In the genomic region with DNA sequence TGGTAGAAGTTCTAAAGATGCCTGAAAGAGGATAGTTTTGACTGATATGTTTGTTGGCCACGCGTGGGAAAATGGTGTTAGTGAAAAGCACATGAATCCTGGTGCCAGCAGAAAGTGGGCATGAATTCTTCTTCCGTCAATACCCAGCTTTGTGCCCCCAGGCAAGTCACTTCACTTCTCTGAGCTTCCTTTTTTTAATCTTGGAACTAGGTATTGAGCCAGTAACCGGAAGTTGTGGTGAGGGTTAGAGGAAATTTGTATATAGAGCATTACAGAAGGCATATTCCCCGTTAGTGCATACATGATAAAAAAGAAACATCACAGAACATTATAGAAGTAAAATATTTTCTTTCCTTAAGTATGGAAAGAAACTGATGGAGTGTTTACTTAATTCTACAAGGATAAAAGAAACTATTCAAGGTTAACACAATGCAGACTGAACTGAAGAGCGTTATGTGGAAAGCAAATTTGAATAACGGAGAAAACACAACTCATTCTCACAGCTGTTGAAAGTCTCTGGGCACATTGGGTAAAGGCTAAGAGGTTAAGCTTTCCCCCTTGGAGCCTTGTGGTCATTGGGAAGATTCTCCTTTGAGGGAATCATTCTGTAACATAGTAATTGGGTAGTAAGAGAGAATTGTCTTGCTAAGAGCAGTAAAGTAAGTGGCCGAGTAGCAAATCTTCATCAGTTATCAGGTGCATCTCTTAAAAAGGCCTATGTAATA, we compare ENCODE assay signal across 9 cellular contexts.
DNase-seq lines count a peak whose midpoint lies in the region; ATAC-seq, FAIRE-seq and TF ChIP-seq lines count a peak whose summit lies in the region.
"Had no signal": no experiment of that assay in that cellular context is flagged by ENCODE, and none has a peak within 500 bp of the region (broad histone marks: within the 10 kb centered on the region; RNA-seq: fewer than 3 reads in every experiment).

No MANE protein-coding gene starts in this region.

- H3K27me3 Mint-ChIP-seq in Caco-2 (ENCODE audit: insufficient read depth, unreplicated experiment) = no peaks in the 10 kb centered on the region

- peaks cover 45% of the 10 kb centered on the region for H3K4me1 Mint-ChIP-seq in Caco-2 (ENCODE audit: low read depth, unreplicated experiment)

- ATAC-seq in HG02678 (IDR thresholded peaks at IDR 0.05; ENCODE audit: unreplicated experiment) = peak; percentile 48

- H3K36me3 ChIP-seq in Caco-2 (ENCODE audit: control insufficient read depth, insufficient read depth, low read length) (no peaks in the 10 kb centered on the region), liver (ENCODE audit: control insufficient read depth in 4 of 4, insufficient read depth in 3 of 4, low read depth in 1 of 4, low read length in 3 of 4) (no peaks in the 10 kb centered on the region)
- H3K36me3 ChIP-seq: cardiac muscle cell had no signal

- no peak for TF ChIP-seq RAD21 in liver (IDR thresholded peaks at IDR 0.05)

- H3K9ac ChIP-seq in liver (ENCODE audit: low read depth in 1 of 2, low read length in 2 of 2) = no peak overlapping the region

- no peaks in the 10 kb centered on the region for H3K9me3 Mint-ChIP-seq in Caco-2 (ENCODE audit: unreplicated experiment)

- POLR2A ChIA-PET in Caco-2 (lab: Charles Lee) = interaction anchor here (0.7 to 0.8 kb wide), 2 partner anchors 109 to 178 kb away, joined by 3 read pairs; no protein-coding TSS in a partner anchor

- intact Hi-C loops in Caco-2 (cut with micrococcal nuclease; ENCODE audit: unreplicated experiment) = no loop called here

- H3K9me3 ChIP-seq in Caco-2 = no peaks in the 10 kb centered on the region
- H3K9me3 ChIP-seq in liver (ENCODE audit: control insufficient read depth in 4 of 4, low read length in 3 of 4) = no peaks in the 10 kb centered on the region

- CTCF ChIA-PET in Caco-2 (lab: Charles Lee) = no interaction called here

- H3K4me3 ChIP-seq in Caco-2 (ENCODE audit: low read depth, low read length) (no peak overlapping the region), liver (ENCODE audit: low read depth in 1 of 3, low read length in 3 of 3) (no peak overlapping the region)
- H3K4me3 ChIP-seq: cardiac muscle cell had no signal

- H3K27me3 ChIP-seq in Caco-2 (replicated peaks; ENCODE audit: control insufficient read depth, insufficient read depth, low read length) (no peaks in the 10 kb centered on the region), liver (ENCODE audit: control insufficient read depth in 4 of 4, insufficient read depth in 4 of 4, low read length in 3 of 4) (no peaks in the 10 kb centered on the region)
- H3K27me3 ChIP-seq: cardiac muscle cell had no signal

- WGBS in liver = 84% methylated on average over 8 of the region's 8 CpGs

- H3K4me3 Mint-ChIP-seq in Caco-2 (ENCODE audit: unreplicated experiment) = no peak overlapping the region

- BruUV-seq in Caco-2 (replicated peaks; lab: Mats Ljungman, UMichigan) = no TSS peak

- H3K36me3 Mint-ChIP-seq in Caco-2 (ENCODE audit: insufficient read depth, unreplicated experiment) = no peaks in the 10 kb centered on the region

- TF ChIP-seq CTCF in Caco-2 (IDR thresholded peaks at IDR 0.05; ENCODE audit: insufficient read depth in 1 of 2, low read depth in 1 of 2, low read length in 1 of 2, severe bottlenecking in 1 of 2, unreplicated experiment in 1 of 2) (no peak), liver (IDR thresholded peaks at IDR 0.05; ENCODE audit: low read depth, low read length, missing input control) (no peak)

- no peak for FAIRE-seq in RCC 7860 (lab: Jason Lieb, UNC)

- peak overlapping the region; percentile 19 for H3K27ac Mint-ChIP-seq in Caco-2 (ENCODE audit: unreplicated experiment)

- DNase-seq in Caco-2 (no peak), RPMI7951 (ENCODE audit: low read depth) (peak; percentile 70), NCI-H1105 (lab: John Stamatoyannopoulos, UW) (no peak), RCC 7860 (ENCODE audit: low spot score) (no peak), HCEC 1CT (no peak), dermis blood vessel endothelial cell (no peak)

- H3K4me1 ChIP-seq in Caco-2 (peaks cover 34% of the 10 kb centered on the region), liver (ENCODE audit: control insufficient read depth in 4 of 4, insufficient read depth in 4 of 4, low read length in 3 of 4) (peaks cover 0 to 4% (median under 1%) of the 10 kb centered on the region in 4 donors)

- H3K27ac ChIP-seq in liver (ENCODE audit: low read depth in 1 of 2, low read length in 2 of 2) = peak overlapping the region; percentile 42 to 50
- H3K27ac ChIP-seq: cardiac muscle cell had no signal

TF ChIP-seq in liver, 16 proteins besides CTCF, POLR2A, EP300 and RAD21:
- TF ChIP-seq, protein P1, sequence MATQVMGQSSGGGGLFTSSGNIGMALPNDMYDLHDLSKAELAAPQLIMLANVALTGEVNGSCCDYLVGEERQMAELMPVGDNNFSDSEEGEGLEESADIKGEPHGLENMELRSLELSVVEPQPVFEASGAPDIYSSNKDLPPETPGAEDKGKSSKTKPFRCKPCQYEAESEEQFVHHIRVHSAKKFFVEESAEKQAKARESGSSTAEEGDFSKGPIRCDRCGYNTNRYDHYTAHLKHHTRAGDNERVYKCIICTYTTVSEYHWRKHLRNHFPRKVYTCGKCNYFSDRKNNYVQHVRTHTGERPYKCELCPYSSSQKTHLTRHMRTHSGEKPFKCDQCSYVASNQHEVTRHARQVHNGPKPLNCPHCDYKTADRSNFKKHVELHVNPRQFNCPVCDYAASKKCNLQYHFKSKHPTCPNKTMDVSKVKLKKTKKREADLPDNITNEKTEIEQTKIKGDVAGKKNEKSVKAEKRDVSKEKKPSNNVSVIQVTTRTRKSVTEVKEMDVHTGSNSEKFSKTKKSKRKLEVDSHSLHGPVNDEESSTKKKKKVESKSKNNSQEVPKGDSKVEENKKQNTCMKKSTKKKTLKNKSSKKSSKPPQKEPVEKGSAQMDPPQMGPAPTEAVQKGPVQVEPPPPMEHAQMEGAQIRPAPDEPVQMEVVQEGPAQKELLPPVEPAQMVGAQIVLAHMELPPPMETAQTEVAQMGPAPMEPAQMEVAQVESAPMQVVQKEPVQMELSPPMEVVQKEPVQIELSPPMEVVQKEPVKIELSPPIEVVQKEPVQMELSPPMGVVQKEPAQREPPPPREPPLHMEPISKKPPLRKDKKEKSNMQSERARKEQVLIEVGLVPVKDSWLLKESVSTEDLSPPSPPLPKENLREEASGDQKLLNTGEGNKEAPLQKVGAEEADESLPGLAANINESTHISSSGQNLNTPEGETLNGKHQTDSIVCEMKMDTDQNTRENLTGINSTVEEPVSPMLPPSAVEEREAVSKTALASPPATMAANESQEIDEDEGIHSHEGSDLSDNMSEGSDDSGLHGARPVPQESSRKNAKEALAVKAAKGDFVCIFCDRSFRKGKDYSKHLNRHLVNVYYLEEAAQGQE (IDR thresholded peaks at IDR 0.05) = no peak
- TF ChIP-seq TAF1 (conservative IDR thresholded peaks at IDR 0.05) (no peak), SP1 (IDR thresholded peaks at IDR 0.05) (no peak), HNF4A (conservative IDR thresholded peaks at IDR 0.05) (no peak), YY1 (IDR thresholded peaks at IDR 0.05) (no peak), JUND (IDR thresholded peaks at IDR 0.05) (no peak), EGR1 (IDR thresholded peaks at IDR 0.05; ENCODE audit: low read depth in 2 of 2) (no peak)
- TF ChIP-seq, protein P2, sequence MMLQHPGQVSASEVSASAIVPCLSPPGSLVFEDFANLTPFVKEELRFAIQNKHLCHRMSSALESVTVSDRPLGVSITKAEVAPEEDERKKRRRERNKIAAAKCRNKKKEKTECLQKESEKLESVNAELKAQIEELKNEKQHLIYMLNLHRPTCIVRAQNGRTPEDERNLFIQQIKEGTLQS (IDR thresholded peaks at IDR 0.05) = no peak
TF ChIP-seq in liver: peak in this region for 0.
